1 cellular context compared by ENCODE assay signal in the genomic region with DNA sequence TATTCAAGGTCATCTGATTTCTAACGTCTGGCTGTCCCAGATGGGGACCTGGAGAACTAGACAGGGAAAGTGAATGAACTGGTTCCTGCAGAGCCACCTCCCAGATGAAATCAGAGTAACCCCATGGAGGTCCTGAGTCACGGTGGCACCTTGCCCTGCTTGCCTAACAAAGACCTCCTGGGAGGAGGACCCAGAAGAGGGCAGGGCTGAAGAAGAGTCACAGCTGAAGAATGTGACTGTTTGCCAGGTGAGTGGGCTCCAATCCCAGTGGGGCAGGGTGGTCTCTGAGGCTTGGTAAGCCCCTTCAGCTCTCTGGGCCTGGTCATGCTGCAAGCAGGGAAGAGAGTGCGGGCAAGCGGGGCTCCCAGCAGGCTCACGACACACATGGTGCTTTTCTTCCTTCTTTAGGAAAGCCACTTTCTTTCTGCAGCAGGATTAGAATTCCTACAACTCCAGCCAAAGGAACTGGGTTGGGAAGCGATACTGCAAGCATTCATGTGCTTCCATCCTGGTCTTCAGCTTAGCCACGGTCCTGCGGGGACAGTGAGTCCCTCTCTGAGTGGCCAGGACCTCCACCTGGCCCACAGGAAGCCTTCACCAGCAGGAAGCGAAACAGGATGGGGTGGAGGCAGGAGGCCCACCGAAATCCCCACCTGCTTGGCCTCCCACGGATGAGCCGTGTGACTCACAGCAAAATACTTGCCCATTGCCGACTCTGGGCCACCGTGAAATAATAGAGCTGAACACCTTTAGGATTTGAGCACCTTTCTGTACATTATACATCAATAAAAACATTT.
A peak's percentile ranks its signal among the peaks of the same experiment; 100 is the strongest.
TF ChIP-seq lines count a peak whose summit lies in the region.

No MANE protein-coding gene starts in this region.

TF ChIP-seq in HepG2, 621 proteins besides CTCF, POLR2A, EP300 and RAD21:
- no peak for TF ChIP-seq NCOA5 (CRISPR knock-in tag; IDR thresholded peaks at IDR 0.05)
- 0 out of 2 replicates have a peak, but pooled peaks have one; percentile 21 for TF ChIP-seq ZNF563 (CRISPR knock-in tag; IDR thresholded peaks at IDR 0.05)
